In genomic region chr7:44477063-44477830, GRCh38 we compare ENCODE assay signal across 8 cellular contexts. TPM values are rescaled to one million over a fixed set of nuclear protein-coding genes. Genes with fewer than 3 reads are reported as not detected.
DNase-seq lines count a peak whose midpoint lies in the region; ATAC-seq and TF ChIP-seq lines count a peak whose summit lies in the region.

No MANE protein-coding gene starts in this region.

- H3K27me3 ChIP-seq in BJ (ENCODE audit: control insufficient read depth, insufficient read depth, low read length), result no peaks in the 10 kb centered on the region
- H3K27me3 ChIP-seq in NT2/D1 (ENCODE audit: insufficient read depth, insufficient read length), result no peaks in the 10 kb centered on the region

- H3K27ac Mint-ChIP-seq in stimulated activated effector memory CD8-positive, alpha-beta T cell treated with anti-CD3 and anti-CD28 coated beads, Interleukin-12 subunit alpha, Interleukin-12 subunit beta, amount 100 ng/mL, for 72 hours, result peak overlapping the region; percentile 67

- H3K4me1 ChIP-seq in NT2/D1 (ENCODE audit: insufficient read depth, insufficient read length) (no peaks in the 10 kb centered on the region), mucosa of descending colon (ENCODE audit: low read depth) (peaks cover 15% of the 10 kb centered on the region)

- H3K9me3 Mint-ChIP-seq in stimulated activated effector memory CD8-positive, alpha-beta T cell treated with anti-CD3 and anti-CD28 coated beads, Interleukin-12 subunit alpha, Interleukin-12 subunit beta, amount 100 ng/mL, for 72 hours, result no peaks in the 10 kb centered on the region

- DNase-seq in BJ (ENCODE audit: low read depth) (no peak), NT2/D1 (ENCODE audit: low read depth, low spot score) (peak; percentile 80), epithelial cell of esophagus (ENCODE audit: low read depth) (peak; percentile 91), mucosa of descending colon (peak in 2 of 3 donors; percentile 50 to 53)
- peak; percentile 19 for DNase-seq in activated CD8-positive, alpha-beta memory T cell treated with anti-CD3 and anti-CD28 coated beads, Interleukin-2, amount 50 U/mL, for 1 hour (ENCODE audit: extremely low read depth)
- peak; percentile 53 to 72 for DNase-seq in stimulated activated effector memory CD8-positive, alpha-beta T cell treated with anti-CD3 and anti-CD28 coated beads, Interleukin-12 subunit alpha, Interleukin-12 subunit beta, amount 100 ng/mL, for 72 hours (ENCODE audit: low spot score in 2 of 2)

- CTCF ChIA-PET in BJ (lab: Yijun Ruan, JAX), result interaction anchor here (0.6 to 1.9 kb wide), 8 partner anchors 9 to 258 kb away, joined by 3 to 12 read pairs (median 3); no protein-coding TSS in a partner anchor

- POLR2A ChIA-PET in BJ (lab: Charles Lee), result no interaction called here

- no peaks in the 10 kb centered on the region for H3K9me3 ChIP-seq in NT2/D1 (ENCODE audit: insufficient read depth, low read length)
- H3K9me3 ChIP-seq in mucosa of descending colon, result no peaks in the 10 kb centered on the region

- H3K36me3 ChIP-seq in BJ (ENCODE audit: control insufficient read depth, insufficient read depth, low read length) (peaks cover 3% of the 10 kb centered on the region), NT2/D1 (ENCODE audit: insufficient read depth, insufficient read length, low read length) (peaks cover 92% of the 10 kb centered on the region), mucosa of descending colon (ENCODE audit: low read depth) (no peaks in the 10 kb centered on the region)

- no peak overlapping the region for H3K4me3 ChIP-seq in BJ (ENCODE audit: low read depth, low read length)
- no peak overlapping the region for H3K4me3 ChIP-seq in NT2/D1 (ENCODE audit: insufficient read length, low read depth)
- H3K4me3 ChIP-seq in epithelial cell of esophagus (ENCODE audit: low read length), result no peak overlapping the region
- H3K4me3 ChIP-seq in mucosa of descending colon, result no peak overlapping the region

- TF ChIP-seq CTCF in BJ (IDR thresholded peaks at IDR 0.05; ENCODE audit: insufficient read depth, low read depth, low read length), result peak; percentile 97
- TF ChIP-seq CTCF in epithelial cell of esophagus (IDR thresholded peaks at IDR 0.05; ENCODE audit: insufficient read depth, low read depth, low read length, missing control alignments), result peak; percentile 100
- peak; percentile 72 for TF ChIP-seq CTCF in mucosa of descending colon (IDR thresholded peaks at IDR 0.05)

- H3K4me1 Mint-ChIP-seq in stimulated activated effector memory CD8-positive, alpha-beta T cell treated with anti-CD3 and anti-CD28 coated beads, Interleukin-12 subunit alpha, Interleukin-12 subunit beta, amount 100 ng/mL, for 72 hours, result peaks cover 30% of the 10 kb centered on the region

- intact Hi-C loops in mucosa of descending colon (cut with DNase I, micrococcal nuclease), result no loop called here

- no peak overlapping the region for H3K9ac ChIP-seq in NT2/D1 (ENCODE audit: insufficient read length, low read depth)

- H3K4me3 Mint-ChIP-seq in stimulated activated effector memory CD8-positive, alpha-beta T cell treated with anti-CD3 and anti-CD28 coated beads, Interleukin-12 subunit alpha, Interleukin-12 subunit beta, amount 100 ng/mL, for 72 hours, result no peak overlapping the region

- ATAC-seq in GM18909 (IDR thresholded peaks at IDR 0.05; ENCODE audit: poor library complexity, unreplicated experiment) (peak; percentile 87), HG03520 (IDR thresholded peaks at IDR 0.05; ENCODE audit: unreplicated experiment) (peak; percentile 82), mucosa of descending colon (peak; percentile 96)
- peak; percentile 99 for ATAC-seq in stimulated activated effector memory CD8-positive, alpha-beta T cell treated with anti-CD3 and anti-CD28 coated beads, Interleukin-12 subunit alpha, Interleukin-12 subunit beta, amount 100 ng/mL, for 72 hours

- peaks cover 100% of the 10 kb centered on the region for H3K36me3 Mint-ChIP-seq in stimulated activated effector memory CD8-positive, alpha-beta T cell treated with anti-CD3 and anti-CD28 coated beads, Interleukin-12 subunit alpha, Interleukin-12 subunit beta, amount 100 ng/mL, for 72 hours

RNA-seq across cellular contexts. Expression of gene NUDCD3, which starts 13.2 kb away (rescaled TPM):
- 78.2 and 82.8 TPM in 2 replicates for polyA plus RNA-seq in BJ (2011; rRNA removed)
- polyA minus RNA-seq in BJ (2011; rRNA and poly(A)+ RNA removed), result 50.4 and 61.0 TPM in 2 replicates
- 100 to 1,000 TPM in 1 of 3 donors, 10 to 100 TPM in 2; 66.3 to 108 (median 76.0) TPM for total RNA-seq in mucosa of descending colon
